In genomic region chr10:46415291-46415690, GRCh38 we compare ENCODE assay signal across 10 cellular contexts. TPM values are rescaled to one million over a fixed set of nuclear protein-coding genes. Genes with fewer than 3 reads are reported as not detected.
"Had no signal": no experiment of that assay in that cellular context is flagged by ENCODE, and none has a peak within 500 bp of the region (broad histone marks: within the 10 kb centered on the region; RNA-seq: fewer than 3 reads in every experiment).

No MANE protein-coding gene starts in this region.

RNA-seq across cellular contexts. Expression of gene ANXA8L1, which starts 39.7 kb away (rescaled TPM):
- total RNA-seq: activated CD4-positive, alpha-beta T cell treated with anti-CD3 and anti-CD28 coated beads for 36 hours; activated CD8-positive, alpha-beta T cell treated with anti-CD3 and anti-CD28 coated beads, Interleukin-2, amount 10 ng/mL, durations not matched to agents 7 days and 5 days; activated T-helper 2 cell treated with anti-CD3 and anti-CD28 coated beads, Interferon-gamma antibody, Interleukin-2, Interleukin-4, amounts not matched to agents 10 μg/mL and 5 μg/mL and 100 μg/mL, durations not matched to agents 14 hours and 24 hours and 36 hours; ascending aorta; colonic mucosa; PC-3; Peyer's patch; WTC11 had no signal

RNA-seq across cellular contexts. Expression of gene NPY4R, which starts 50.5 kb away (rescaled TPM):
- total RNA-seq: activated CD4-positive, alpha-beta T cell treated with anti-CD3 and anti-CD28 coated beads for 36 hours; activated CD4-positive, alpha-beta T cell treated with anti-CD3 and anti-CD28 coated beads, Interleukin-2, amount 10 ng/mL, durations not matched to agents 7 days and 5 days; activated CD8-positive, alpha-beta T cell treated with anti-CD3 and anti-CD28 coated beads, Interleukin-2, amount 10 ng/mL, durations not matched to agents 7 days and 5 days; activated naive CD8-positive, alpha-beta T cell treated with anti-CD3 and anti-CD28 coated beads, Interleukin-2, amount 10 ng/mL, durations not matched to agents 7 days and 5 days; activated T-helper 2 cell treated with anti-CD3 and anti-CD28 coated beads, Interferon-gamma antibody, Interleukin-2, Interleukin-4, amounts not matched to agents 10 μg/mL and 5 μg/mL and 100 μg/mL, durations not matched to agents 14 hours and 24 hours and 36 hours; ascending aorta; PC-3; WTC11 had no signal
